Comparison of ENCODE assay signal across 9 cellular contexts in the genomic region with DNA sequence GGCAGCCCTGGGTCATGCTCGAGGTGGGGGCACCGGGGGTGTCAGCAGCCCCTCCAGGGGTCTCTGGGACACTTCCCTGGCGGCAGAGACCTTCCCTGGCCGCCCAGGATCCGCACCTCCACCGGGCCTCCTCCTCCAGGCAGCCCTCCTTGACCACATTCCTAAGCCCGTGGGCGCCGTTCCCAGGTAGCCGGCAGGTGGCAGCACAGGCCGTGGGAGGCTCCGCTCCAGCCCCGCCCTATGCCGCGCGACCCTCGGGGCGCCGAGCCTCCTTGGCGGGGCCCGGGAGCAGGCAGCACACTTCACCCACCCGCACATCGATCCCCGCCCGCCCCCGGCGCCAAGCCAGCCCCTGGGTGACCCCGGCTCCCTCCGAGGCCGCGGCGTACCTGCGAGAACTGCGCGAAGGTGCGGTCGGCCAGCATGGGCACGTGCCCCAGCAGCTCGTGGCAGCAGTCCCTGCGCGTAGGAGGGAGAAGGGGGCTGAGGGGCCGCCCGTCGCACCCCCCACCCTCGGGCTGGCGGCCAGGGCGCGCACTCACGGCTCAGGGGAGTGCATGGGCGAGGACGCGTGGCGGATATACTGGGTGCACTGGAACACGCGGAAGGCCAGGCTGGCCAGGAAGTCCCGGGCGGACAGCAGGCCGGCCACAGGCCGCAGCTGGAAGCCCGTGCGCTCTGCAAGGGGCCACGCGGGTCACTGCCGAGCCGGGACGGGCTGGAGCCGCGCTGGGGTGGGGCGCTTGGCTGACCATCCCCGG. TPM values are rescaled to one million over a fixed set of nuclear protein-coding genes. Genes with fewer than 3 reads are reported as not detected.
DNase-seq lines count a peak whose midpoint lies in the region; ATAC-seq and TF ChIP-seq lines count a peak whose summit lies in the region.
"Had no signal": no experiment of that assay in that cellular context is flagged by ENCODE, and none has a peak within 500 bp of the region (broad histone marks: within the 10 kb centered on the region; RNA-seq: fewer than 3 reads in every experiment).

No MANE protein-coding gene starts in this region.

- H4K91ac ChIP-seq in mesenchymal stem cell (ENCODE audit: low read length) = no peak overlapping the region

- no peak overlapping the region for H3K4ac ChIP-seq in mesenchymal stem cell (ENCODE audit: low read depth in 1 of 2, low read length in 2 of 2)

- no peak overlapping the region for H3K27ac Mint-ChIP-seq in type B pancreatic cell

- H3K27me3 Mint-ChIP-seq in type B pancreatic cell = no peaks in the 10 kb centered on the region

- no peaks in the 10 kb centered on the region for H3K4me1 ChIP-seq in breast epithelium
- peaks cover 2% of the 10 kb centered on the region for H3K4me1 ChIP-seq in mesenchymal stem cell (ENCODE audit: control insufficient read depth, insufficient read depth, low read depth, low read length)

- no peak overlapping the region for H2AK5ac ChIP-seq in mesenchymal stem cell (ENCODE audit: low read length, severe bottlenecking)

- H3K14ac ChIP-seq in mesenchymal stem cell (ENCODE audit: low read length in 2 of 2) = no peak overlapping the region

- H3K4me3 ChIP-seq in GM12865 (ENCODE audit: low read depth, low read length) = no peak overlapping the region
- H3K4me3 ChIP-seq in breast epithelium = peak overlapping the region in 2 of 3 donors; percentile 40 to 61
- H3K4me3 ChIP-seq in mesenchymal stem cell (ENCODE audit: insufficient read depth in 1 of 2, low read depth in 1 of 2, low read length in 2 of 2) = no peak overlapping the region

- peak overlapping the region; percentile 9 for H2BK5ac ChIP-seq in mesenchymal stem cell (ENCODE audit: low read depth, low read length, poor library complexity, severe bottlenecking)

- ATAC-seq in HG02571 (IDR thresholded peaks at IDR 0.05; ENCODE audit: unreplicated experiment) = no peak
- no peak for ATAC-seq in HG03135 (IDR thresholded peaks at IDR 0.05; ENCODE audit: unreplicated experiment)
- ATAC-seq in HG03139 (IDR thresholded peaks at IDR 0.05; ENCODE audit: unreplicated experiment) = no peak

- no peaks in the 10 kb centered on the region for H3K9me3 Mint-ChIP-seq in type B pancreatic cell

- WGBS in mesenchymal stem cell = 47% methylated on average over 63 of the region's 70 CpGs

- H3K9me3 ChIP-seq in breast epithelium = no peaks in the 10 kb centered on the region
- H3K9me3 ChIP-seq in mesenchymal stem cell (ENCODE audit: control insufficient read depth, low read length) = no peaks in the 10 kb centered on the region

- no peaks in the 10 kb centered on the region for H3K36me3 ChIP-seq in breast epithelium
- H3K36me3 ChIP-seq in mesenchymal stem cell (ENCODE audit: control insufficient read depth in 1 of 2, insufficient read depth in 2 of 2, low read depth in 1 of 2, low read length in 2 of 2) = no peaks in the 10 kb centered on the region

- no peaks in the 10 kb centered on the region for H3K36me3 Mint-ChIP-seq in type B pancreatic cell

- TF ChIP-seq POLR2A in breast epithelium (IDR thresholded peaks at IDR 0.05) = no peak

- H4K8ac ChIP-seq in mesenchymal stem cell (ENCODE audit: low read length) = no peak overlapping the region

- no peak overlapping the region for H2BK12ac ChIP-seq in mesenchymal stem cell (ENCODE audit: low read length in 2 of 2)

- intact Hi-C loops in breast epithelium (cut with DNase I; ENCODE audit: low total_unique reads) = no loop called here

- no peak overlapping the region for H2AFZ ChIP-seq in mesenchymal stem cell (ENCODE audit: low read depth, low read length)

- H3K27me3 ChIP-seq in breast epithelium (peaks cover 4 to 54% of the 10 kb centered on the region in 2 donors), mesenchymal stem cell (ENCODE audit: control insufficient read depth in 1 of 2, insufficient read depth in 1 of 2, low read length in 2 of 2) (peaks cover 0 to 46% of the 10 kb centered on the region in 2 experiments)

- H3K4me1 Mint-ChIP-seq in type B pancreatic cell (ENCODE audit: unreplicated experiment) = no peaks in the 10 kb centered on the region

- H3K4me3 Mint-ChIP-seq in type B pancreatic cell = no peak overlapping the region

- H3K18ac ChIP-seq in mesenchymal stem cell (ENCODE audit: low read depth in 1 of 2, low read length in 2 of 2) = no peak overlapping the region

- no peak overlapping the region for H2BK15ac ChIP-seq in mesenchymal stem cell (ENCODE audit: low read depth, poor library complexity, severe bottlenecking)

- no peak overlapping the region for H3K4me2 ChIP-seq in mesenchymal stem cell (ENCODE audit: low read length, poor library complexity, severe bottlenecking)

- H3K9ac ChIP-seq in mesenchymal stem cell (ENCODE audit: low read length) = no peak overlapping the region

- peak; percentile 42 for TF ChIP-seq CTCF in GM12865 (IDR thresholded peaks at IDR 0.05; ENCODE audit: insufficient read depth, low read depth, low read length, missing control alignments)
- peak in 2 of 3 donors; percentile 30 to 50 for TF ChIP-seq CTCF in breast epithelium (IDR thresholded peaks at IDR 0.05)
- peak; percentile 85 for TF ChIP-seq CTCF in type B pancreatic cell (conservative IDR thresholded peaks at IDR 0.05)

- H3K79me1 ChIP-seq in mesenchymal stem cell (replicated peaks; ENCODE audit: low read length, poor library complexity, severe bottlenecking) = no peaks in the 10 kb centered on the region

- no peak overlapping the region for H2BK120ac ChIP-seq in mesenchymal stem cell (ENCODE audit: low read depth, low read length)

- H3K23ac ChIP-seq in mesenchymal stem cell (ENCODE audit: low read length in 2 of 2) = no peak overlapping the region

- H3K27ac ChIP-seq in breast epithelium (no peak overlapping the region), mesenchymal stem cell (ENCODE audit: low read length, poor library complexity, severe bottlenecking) (no peak overlapping the region)

- DNase-seq in GM12865 (ENCODE audit: low read depth) (peak; percentile 11), SW480 (ENCODE audit: low spot score) (peak; percentile 52), breast epithelium (ENCODE audit: low spot score in 2 of 2) (no peak), mesenchymal stem cell (no peak), type B pancreatic cell (ENCODE audit: extremely low spot score, unreplicated experiment) (no peak)

RNA-seq across cellular contexts. Expression of a gene that starts 5.3 kb away (rescaled TPM):
- total RNA-seq in breast epithelium (not detected), type B pancreatic cell (ENCODE audit: low replicate concordance) (1,584 and 3,976 TPM in 2 replicates)
- not detected for polyA plus RNA-seq in mesenchymal stem cell (2013, experiment 1 of 2)
- not detected for polyA plus RNA-seq in mesenchymal stem cell (2013, experiment 2 of 2)
- total RNA-seq: LHCN-M2 had no signal

RNA-seq across cellular contexts. Expression of a gene that starts 5.3 kb away (rescaled TPM):
- total RNA-seq in breast epithelium = not detected
- not detected for polyA plus RNA-seq in mesenchymal stem cell (2013, experiment 1 of 2)
- polyA plus RNA-seq in mesenchymal stem cell (2013, experiment 2 of 2) = not detected
- 2.2 and 11.1 TPM in 2 replicates for total RNA-seq in type B pancreatic cell (ENCODE audit: low replicate concordance)
- total RNA-seq: LHCN-M2 had no signal

RNA-seq across cellular contexts. Expression of a gene that starts 27.1 kb away (rescaled TPM):
- total RNA-seq in breast epithelium (10 to 100 TPM; 13.6 to 65.7 (median 65.2) TPM), type B pancreatic cell (ENCODE audit: low replicate concordance) (2,350 and 3,865 TPM in 2 replicates)
- 374 TPM for polyA plus RNA-seq in mesenchymal stem cell (2013, experiment 1 of 2)
- 355 TPM for polyA plus RNA-seq in mesenchymal stem cell (2013, experiment 2 of 2)

Comparison
In these comparisons a context has a peak if more than half of its experiments do, and no peak if none do; other contexts are left out.
1. DNase-seq: peak in GM12865 (single experiment) and SW480 (single experiment); none in breast epithelium (0 of 2), mesenchymal stem cell (single experiment) and type B pancreatic cell (single experiment).
2. H3K4me3 ChIP-seq: peak in breast epithelium (2 of 3); none in GM12865 (single experiment) and mesenchymal stem cell (0 of 2).
3. RNA of a gene that starts 5.3 kb away (total RNA-seq): 1,584 to 3,976 TPM in type B pancreatic cell; not detected in breast epithelium; every median in the first group is over 1,000 times any median in the second.
4. RNA of a gene that starts 27.1 kb away (total RNA-seq): 2,350 to 3,865 TPM in type B pancreatic cell; 13.6 to 65.7 TPM in breast epithelium; every median in the first group is over 10 times any median in the second.
5. Peak in every context shown above with its lines, with median percentiles within 50 percentile points of each other: CTCF ChIP-seq.